ENCODE assay signal across 8 cellular contexts in the genomic region with DNA sequence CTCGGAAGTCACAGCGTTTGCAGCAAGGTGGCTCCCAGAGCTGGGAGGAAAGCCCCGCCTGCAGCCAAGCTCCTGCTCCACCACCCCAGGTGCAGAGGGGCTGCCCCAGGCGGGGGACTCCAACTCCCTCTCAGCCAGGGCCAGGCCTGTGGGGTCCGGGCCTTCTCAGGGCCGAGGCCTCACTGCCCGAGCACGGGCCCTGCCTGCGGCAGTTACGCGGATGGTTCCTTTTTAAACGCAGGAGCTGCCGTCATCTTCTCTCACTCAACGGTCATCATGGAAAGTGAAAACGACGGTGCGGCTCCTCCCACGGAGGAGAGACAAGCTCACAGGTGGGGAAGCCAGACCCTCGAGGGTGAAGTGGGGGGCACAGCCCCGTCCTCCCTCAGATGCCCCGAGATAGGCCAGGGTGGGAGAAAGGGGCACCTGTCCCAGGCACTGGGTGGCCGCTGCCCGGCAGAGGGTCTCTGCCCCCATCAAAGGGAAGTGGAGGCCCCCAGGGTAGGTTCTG. TPM values are rescaled to one million over a fixed set of nuclear protein-coding genes. Genes with fewer than 3 reads are reported as not detected.
DNase-seq lines count a peak whose midpoint lies in the region; ATAC-seq, FAIRE-seq and TF ChIP-seq lines count a peak whose summit lies in the region.
"Not testable (repeated sequence)": the region's sequence is repeated elsewhere in the genome, so short reads cannot be mapped to it uniquely, and the experiment has no call there.

No MANE protein-coding gene starts in this region.

- not testable (repeated sequence) for H3K36me3 Mint-ChIP-seq in activated T-cell treated with anti-CD3 and anti-CD28 coated beads, Interleukin-2, amount 50 U/mL, for 24 hours (ENCODE audit: low read depth)
- H3K36me3 Mint-ChIP-seq in stimulated activated memory B cell treated with anti-CD40 and anti-IgM and Interleukin-4, amounts not matched to agents 10 μg/mL and 1 μg/mL and 100 μg/mL, for 72 hours: peaks cover 25% of the 10 kb centered on the region

- dilution Hi-C loops in endothelial cell of umbilical vein (cut with MboI; ENCODE audit: extremely low pct_ligation_motif_present, low sequenced_read_pairs): not testable (repeated sequence)

- peak; percentile 8 for FAIRE-seq in endothelial cell of umbilical vein (lab: Jason Lieb, UNC)

- H3K4me3 ChIP-seq in GM06990 (replicated peaks; ENCODE audit: low read depth, low read length) (peak overlapping the region; percentile 63), OCI-LY3 (ENCODE audit: low read length) (peak overlapping the region; percentile 64)
- H3K4me3 ChIP-seq in endothelial cell of umbilical vein (replicated peaks in 1 of 3; ENCODE audit: insufficient read depth in 1 of 3, low read depth in 1 of 3, low read length in 3 of 3); muscle layer of duodenum (ENCODE audit: low read depth in 1 of 2, low read length in 2 of 2): not testable (repeated sequence)

- peak; percentile 64 for DNase-seq in GM06990 (ENCODE audit: extremely low read depth, insufficient read length)
- peak; percentile 75 for DNase-seq in activated T-cell treated with anti-CD3 and anti-CD28 coated beads, Interleukin-2, amount 50 U/mL, for 24 hours
- not testable (repeated sequence) for DNase-seq in endothelial cell of umbilical vein (ENCODE audit: low read depth, low spot score)

- peaks cover 13% of the 10 kb centered on the region; the same call in 1 of the 2 replicates for H3K9me3 ChIP-seq in OCI-LY3 (ENCODE audit: insufficient read depth, low read length)
- not testable (repeated sequence) for H3K9me3 ChIP-seq in endothelial cell of umbilical vein (replicated peaks; ENCODE audit: control insufficient read depth, insufficient read depth, low read length)
- peaks cover 7 to 11% of the 10 kb centered on the region in 2 donors for H3K9me3 ChIP-seq in muscle layer of duodenum (ENCODE audit: control insufficient read depth in 1 of 2, low read length in 2 of 2)

- H3K27me3 ChIP-seq in GM06990 (replicated peaks; ENCODE audit: control insufficient read depth, insufficient read depth, low read length); OCI-LY3 (ENCODE audit: low read depth, low read length); endothelial cell of umbilical vein (ENCODE audit: control insufficient read depth in 2 of 2, insufficient read depth in 2 of 2, low read length in 2 of 2); muscle layer of duodenum (ENCODE audit: low read depth, low read length): not testable (repeated sequence)

- TF ChIP-seq CTCF in GM06990 (IDR thresholded peaks at IDR 0.05; ENCODE audit: insufficient read depth, low read length, poor library complexity, severe bottlenecking); OCI-LY3 (IDR thresholded peaks at IDR 0.05; ENCODE audit: low read depth, low read length); endothelial cell of umbilical vein (IDR thresholded peaks at IDR 0.05; ENCODE audit: extremely low read depth in 1 of 2, insufficient read depth in 1 of 2, low read depth in 1 of 2, low read length in 2 of 2): not testable (repeated sequence)

- peak overlapping the region; percentile 78 for H3K9ac ChIP-seq in OCI-LY3 (ENCODE audit: low read length)
- not testable (repeated sequence) for H3K9ac ChIP-seq in endothelial cell of umbilical vein (replicated peaks; ENCODE audit: extremely low read depth, insufficient read depth, low read length)

- peaks cover 19% of the 10 kb centered on the region for H3K9me3 Mint-ChIP-seq in activated T-cell treated with anti-CD3 and anti-CD28 coated beads, Interleukin-2, amount 50 U/mL, for 24 hours
- peaks cover 17% of the 10 kb centered on the region for H3K9me3 Mint-ChIP-seq in stimulated activated memory B cell treated with anti-CD40 and anti-IgM and Interleukin-4, amounts not matched to agents 10 μg/mL and 1 μg/mL and 100 μg/mL, for 72 hours

- H2AFZ ChIP-seq in OCI-LY3 (ENCODE audit: low read depth, low read length); endothelial cell of umbilical vein (ENCODE audit: low read depth, low read length): not testable (repeated sequence)

- peaks cover 60% of the 10 kb centered on the region for H3K4me1 Mint-ChIP-seq in activated T-cell treated with anti-CD3 and anti-CD28 coated beads, Interleukin-2, amount 50 U/mL, for 24 hours (ENCODE audit: low read depth)
- H3K4me1 Mint-ChIP-seq in stimulated activated memory B cell treated with anti-CD40 and anti-IgM and Interleukin-4, amounts not matched to agents 10 μg/mL and 1 μg/mL and 100 μg/mL, for 72 hours: peaks cover 90% of the 10 kb centered on the region

- POLR2A ChIA-PET in endothelial cell of umbilical vein (lab: Charles Lee): interaction anchor here (0.6 kb wide), 1 partner anchor 1207 kb away, joined by 3 read pairs; no protein-coding TSS in a partner anchor

- H3K4me1 ChIP-seq in OCI-LY3 (ENCODE audit: low read length) (peaks cover 79% of the 10 kb centered on the region), endothelial cell of umbilical vein (ENCODE audit: control insufficient read depth, extremely low read depth, insufficient read depth, low read length) (peaks cover 25% of the 10 kb centered on the region)
- not testable (repeated sequence) for H3K4me1 ChIP-seq in muscle layer of duodenum (ENCODE audit: control insufficient read depth in 1 of 2, insufficient read depth in 2 of 2, low read length in 2 of 2)

- not testable (repeated sequence) for TF ChIP-seq POLR2A in endothelial cell of umbilical vein (IDR thresholded peaks at IDR 0.05; ENCODE audit: low read depth, low read length)

- H3K36me3 ChIP-seq in GM06990 (ENCODE audit: control insufficient read depth, insufficient read depth, low read length); OCI-LY3 (replicated peaks; ENCODE audit: low read depth, low read length); endothelial cell of umbilical vein (ENCODE audit: control insufficient read depth in 2 of 2, extremely low read depth in 1 of 2, insufficient read depth in 2 of 2, low read length in 2 of 2); muscle layer of duodenum (ENCODE audit: control insufficient read depth in 1 of 2, insufficient read depth in 2 of 2, low read length in 2 of 2): not testable (repeated sequence)

- H3K27me3 Mint-ChIP-seq in activated T-cell treated with anti-CD3 and anti-CD28 coated beads, Interleukin-2, amount 50 U/mL, for 24 hours; stimulated activated memory B cell treated with anti-CD40 and anti-IgM and Interleukin-4, amounts not matched to agents 10 μg/mL and 1 μg/mL and 100 μg/mL, for 72 hours: not testable (repeated sequence)

- not testable (repeated sequence) for H3K9me1 ChIP-seq in endothelial cell of umbilical vein (replicated peaks; ENCODE audit: control insufficient read depth, extremely low read depth, insufficient read depth, low read length)

- BruUV-seq in endothelial cell of umbilical vein (replicated peaks; lab: Mats Ljungman, UMichigan): not testable (repeated sequence)

- CTCF ChIA-PET in endothelial cell of umbilical vein (lab: Charles Lee): interaction anchor here (0.8 to 1.6 kb wide), 4 partner anchors 17 to 29 kb away, joined by 3 to 23 read pairs (median 4); a partner anchor contains a TSS

- H3K79me2 ChIP-seq in OCI-LY3 (ENCODE audit: low read length); endothelial cell of umbilical vein (ENCODE audit: control insufficient read depth, insufficient read depth, low read length): not testable (repeated sequence)

- peak overlapping the region; percentile 94 for H3K27ac Mint-ChIP-seq in activated T-cell treated with anti-CD3 and anti-CD28 coated beads, Interleukin-2, amount 50 U/mL, for 24 hours
- peak overlapping the region; percentile 92 for H3K27ac Mint-ChIP-seq in stimulated activated memory B cell treated with anti-CD40 and anti-IgM and Interleukin-4, amounts not matched to agents 10 μg/mL and 1 μg/mL and 100 μg/mL, for 72 hours

- peak; percentile 26 for ATAC-seq in GM19438 (IDR thresholded peaks at IDR 0.05; ENCODE audit: low read depth, unreplicated experiment)
- ATAC-seq in HG02885 (IDR thresholded peaks at IDR 0.05; ENCODE audit: poor library complexity, unreplicated experiment): peak; percentile 39
- peak; percentile 68 for ATAC-seq in stimulated activated memory B cell treated with anti-CD40 and anti-IgM and Interleukin-4, amounts not matched to agents 10 μg/mL and 1 μg/mL and 100 μg/mL, for 72 hours

- H3K4me2 ChIP-seq in OCI-LY3 (ENCODE audit: low read length): peak overlapping the region; percentile 85
- H3K4me2 ChIP-seq in endothelial cell of umbilical vein (ENCODE audit: insufficient read depth, low read length): not testable (repeated sequence)

- intact Hi-C loops in endothelial cell of umbilical vein (cut with micrococcal nuclease): loop anchor here (1.0 to 2.0 kb wide), 4 partner anchors 13 to 163 kb away; a partner anchor contains a TSS

- H4K20me1 ChIP-seq in OCI-LY3 (ENCODE audit: insufficient read depth, low read length); endothelial cell of umbilical vein (replicated peaks; ENCODE audit: control insufficient read depth, extremely low read depth, insufficient read depth, low read length): not testable (repeated sequence)

- peak overlapping the region; percentile 86 for H3K27ac ChIP-seq in OCI-LY3 (ENCODE audit: low read length)
- H3K27ac ChIP-seq in endothelial cell of umbilical vein (ENCODE audit: insufficient read depth, low read depth, low read length): peak overlapping the region; percentile 72
- peak overlapping the region; percentile 39 for H3K27ac ChIP-seq in muscle layer of duodenum (ENCODE audit: low read length)

- peak overlapping the region; percentile 66 for H3K4me3 Mint-ChIP-seq in activated T-cell treated with anti-CD3 and anti-CD28 coated beads, Interleukin-2, amount 50 U/mL, for 24 hours
- H3K4me3 Mint-ChIP-seq in stimulated activated memory B cell treated with anti-CD40 and anti-IgM and Interleukin-4, amounts not matched to agents 10 μg/mL and 1 μg/mL and 100 μg/mL, for 72 hours: peak overlapping the region; percentile 92

RNA-seq across cellular contexts. Expression of a gene that starts 9.0 kb away (rescaled TPM):
- 55.8 and 56.8 TPM in 2 replicates for total RNA-seq in endothelial cell of umbilical vein
- polyA plus RNA-seq in endothelial cell of umbilical vein: 29.6 and 39.3 TPM in 2 replicates
- 28.5 and 33.2 TPM in 2 replicates for polyA plus RNA-seq in endothelial cell of umbilical vein (2011; cell fraction: cytosol; rRNA removed)
- polyA plus RNA-seq in endothelial cell of umbilical vein (2011; cell fraction: nucleus; rRNA removed): 32.5 and 39.1 TPM in 2 replicates
- polyA plus RNA-seq in endothelial cell of umbilical vein (2012): 40.0 and 43.3 TPM in 2 replicates
- polyA minus RNA-seq in endothelial cell of umbilical vein: 15.0 and 18.6 TPM in 2 replicates
- polyA minus RNA-seq in endothelial cell of umbilical vein (2011; cell fraction: cytosol; rRNA and poly(A)+ RNA removed): 5.0 TPM
- 6.7 and 8.4 TPM in 2 replicates for polyA minus RNA-seq in endothelial cell of umbilical vein (2011; cell fraction: nucleus; rRNA and poly(A)+ RNA removed)

RNA-seq across cellular contexts. Expression of a gene that starts 21.4 kb away (rescaled TPM):
- 36.4 and 40.9 TPM in 2 replicates for total RNA-seq in endothelial cell of umbilical vein
- polyA plus RNA-seq in endothelial cell of umbilical vein: 49.4 and 62.5 TPM in 2 replicates
- polyA plus RNA-seq in endothelial cell of umbilical vein (2011; cell fraction: cytosol; rRNA removed): 20.4 and 32.8 TPM in 2 replicates
- 175 and 223 TPM in 2 replicates for polyA plus RNA-seq in endothelial cell of umbilical vein (2011; cell fraction: nucleus; rRNA removed)
- 21.7 and 22.2 TPM in 2 replicates for polyA plus RNA-seq in endothelial cell of umbilical vein (2012)
- polyA minus RNA-seq in endothelial cell of umbilical vein: 15.9 and 22.0 TPM in 2 replicates
- not detected for polyA minus RNA-seq in endothelial cell of umbilical vein (2011; cell fraction: cytosol; rRNA and poly(A)+ RNA removed)
- 24.5 and 44.3 TPM in 2 replicates for polyA minus RNA-seq in endothelial cell of umbilical vein (2011; cell fraction: nucleus; rRNA and poly(A)+ RNA removed)

RNA-seq across cellular contexts. Expression of a gene that starts 47.6 kb away (rescaled TPM):
- not detected in 2 replicates for total RNA-seq in endothelial cell of umbilical vein
- 0.07 TPM in 1 of 2 replicates, not detected in the other for polyA plus RNA-seq in endothelial cell of umbilical vein
- 0.04 TPM in 1 of 2 replicates, not detected in the other for polyA plus RNA-seq in endothelial cell of umbilical vein (2011; cell fraction: cytosol; rRNA removed)
- 0.16 and 0.21 TPM in 2 replicates for polyA plus RNA-seq in endothelial cell of umbilical vein (2011; cell fraction: nucleus; rRNA removed)
- not detected in 2 replicates for polyA plus RNA-seq in endothelial cell of umbilical vein (2012)
- not detected in 2 replicates for polyA minus RNA-seq in endothelial cell of umbilical vein
- not detected for polyA minus RNA-seq in endothelial cell of umbilical vein (2011; cell fraction: cytosol; rRNA and poly(A)+ RNA removed)
- not detected in 2 replicates for polyA minus RNA-seq in endothelial cell of umbilical vein (2011; cell fraction: nucleus; rRNA and poly(A)+ RNA removed)

RNA-seq across cellular contexts. Expression of a gene that starts 51.2 kb away (rescaled TPM):
- 34.0 and 34.7 TPM in 2 replicates for total RNA-seq in endothelial cell of umbilical vein
- polyA plus RNA-seq in endothelial cell of umbilical vein: 19.8 and 22.1 TPM in 2 replicates
- polyA plus RNA-seq in endothelial cell of umbilical vein (2011; cell fraction: cytosol; rRNA removed): 10.8 and 14.2 TPM in 2 replicates
- polyA plus RNA-seq in endothelial cell of umbilical vein (2011; cell fraction: nucleus; rRNA removed): 98.6 and 107 TPM in 2 replicates
- 12.5 and 15.3 TPM in 2 replicates for polyA plus RNA-seq in endothelial cell of umbilical vein (2012)
- polyA minus RNA-seq in endothelial cell of umbilical vein: 25.1 and 27.6 TPM in 2 replicates
- polyA minus RNA-seq in endothelial cell of umbilical vein (2011; cell fraction: cytosol; rRNA and poly(A)+ RNA removed): 21.4 TPM
- polyA minus RNA-seq in endothelial cell of umbilical vein (2011; cell fraction: nucleus; rRNA and poly(A)+ RNA removed): 46.9 and 75.5 TPM in 2 replicates

RNA-seq across cellular contexts. Expression of a gene that starts 55.2 kb away (rescaled TPM):
- total RNA-seq in endothelial cell of umbilical vein: 1.1 and 1.6 TPM in 2 replicates
- 1.2 and 3.4 TPM in 2 replicates for polyA plus RNA-seq in endothelial cell of umbilical vein
- 0.58 and 1.6 TPM in 2 replicates for polyA plus RNA-seq in endothelial cell of umbilical vein (2011; cell fraction: cytosol; rRNA removed)
- polyA plus RNA-seq in endothelial cell of umbilical vein (2011; cell fraction: nucleus; rRNA removed): 1.7 and 3.1 TPM in 2 replicates
- 0.44 and 0.67 TPM in 2 replicates for polyA plus RNA-seq in endothelial cell of umbilical vein (2012)
- 1.9 and 4.4 TPM in 2 replicates for polyA minus RNA-seq in endothelial cell of umbilical vein
- polyA minus RNA-seq in endothelial cell of umbilical vein (2011; cell fraction: cytosol; rRNA and poly(A)+ RNA removed): not detected
- polyA minus RNA-seq in endothelial cell of umbilical vein (2011; cell fraction: nucleus; rRNA and poly(A)+ RNA removed): not detected in 2 replicates
